Comparison of ENCODE assay signal across 9 cellular contexts in genomic region chr3:53219897-53220483, GRCh38. TPM values are rescaled to one million over a fixed set of nuclear protein-coding genes. Genes with fewer than 3 reads are reported as not detected.
DNase-seq lines count a peak whose midpoint lies in the region; ATAC-seq, FAIRE-seq and TF ChIP-seq lines count a peak whose summit lies in the region.
"Had no signal": no experiment of that assay in that cellular context is flagged by ENCODE, and none has a peak within 500 bp of the region (broad histone marks: within the 10 kb centered on the region; RNA-seq: fewer than 3 reads in every experiment).

No MANE protein-coding gene starts in this region.

- peak; percentile 87 for TF ChIP-seq RAD21 in IMR-90 (IDR thresholded peaks at IDR 0.05; ENCODE audit: low read length)

- no peak overlapping the region for H4K91ac ChIP-seq in IMR-90 (ENCODE audit: insufficient read depth, low read depth, low read length)
- H4K91ac ChIP-seq in neuronal stem cell (ENCODE audit: low read depth, low read length, poor library complexity): no peak overlapping the region

- dilution Hi-C loops in IMR-90 (cut with HindIII; ENCODE audit: low sequenced_read_pairs, unreplicated experiment): no loop called here

- peaks cover 0 to 4% (median 2%) of the 10 kb centered on the region in 4 donors for H3K4me1 Mint-ChIP-seq in CD4-positive, CD25-positive, alpha-beta regulatory T cell

- no peak overlapping the region for H3K23ac ChIP-seq in IMR-90 (ENCODE audit: low read depth, low read length)
- H3K23ac ChIP-seq in neuronal stem cell (ENCODE audit: low read depth, low read length, poor library complexity): no peak overlapping the region

- WGBS in IMR-90 (ENCODE audit: extremely low coverage in 2 of 2, insufficient read length in 1 of 2), 2 experiments: 81% methylated on average over 3 of the region's 10 CpGs; no CpG with 5 or more reads in 1 of the 2 experiments
- WGBS in neuronal stem cell (ENCODE audit: extremely low coverage in 2 of 2, insufficient read length in 2 of 2, insufficient replicate concordance in 1 of 2), 2 donors: no CpG with 5 or more reads among the region's 10 CpGs

- peaks cover 9% of the 10 kb centered on the region for H3K36me3 Mint-ChIP-seq in CD4-positive, CD25-positive, alpha-beta regulatory T cell

- H3K27me3 ChIP-seq in CD4-positive, CD25-positive, alpha-beta regulatory T cell (ENCODE audit: control insufficient read depth, insufficient read depth, low read length): no peaks in the 10 kb centered on the region
- H3K27me3 ChIP-seq in IMR-90 (ENCODE audit: control insufficient read depth, insufficient read depth, low read length): no peaks in the 10 kb centered on the region
- no peaks in the 10 kb centered on the region for H3K27me3 ChIP-seq in neuronal stem cell (ENCODE audit: control insufficient read depth in 3 of 3, insufficient read depth in 3 of 3, low read depth in 1 of 3, low read length in 3 of 3)

- H3K56ac ChIP-seq in IMR-90 (ENCODE audit: extremely low read depth, insufficient read depth, low read length): no peak overlapping the region

- no peak overlapping the region for H2BK20ac ChIP-seq in IMR-90 (ENCODE audit: low read depth, low read length)

- no peaks in the 10 kb centered on the region for H3K9me3 Mint-ChIP-seq in CD4-positive, CD25-positive, alpha-beta regulatory T cell

- peaks cover 14% of the 10 kb centered on the region for H3K36me3 ChIP-seq in CD4-positive, CD25-positive, alpha-beta regulatory T cell (ENCODE audit: control insufficient read depth, insufficient read depth, low read length)
- H3K36me3 ChIP-seq in IMR-90 (ENCODE audit: control insufficient read depth, insufficient read depth, low read length): peaks cover 25% of the 10 kb centered on the region
- H3K36me3 ChIP-seq in neuronal stem cell (replicated peaks in 1 of 2; ENCODE audit: control insufficient read depth in 2 of 2, insufficient read depth in 2 of 2, low read length in 2 of 2): peaks cover 23 to 27% of the 10 kb centered on the region in 2 donors

- CTCF ChIA-PET in IMR-90 (lab: Yijun Ruan, JAX): interaction anchor here (0.5 to 1.6 kb wide), 8 partner anchors 36 to 1321 kb away, joined by 3 to 4 read pairs (median 4); partner anchors contain the start of gene TKT

- H2BK5ac ChIP-seq in IMR-90 (ENCODE audit: low read depth, low read length, poor library complexity, severe bottlenecking) (no peak overlapping the region), neuronal stem cell (ENCODE audit: low read length) (no peak overlapping the region)

- H3K9ac ChIP-seq in IMR-90 (ENCODE audit: low read depth, low read length): no peak overlapping the region
- H3K9ac ChIP-seq in neuronal stem cell (ENCODE audit: low read depth, low read length, poor library complexity): no peak overlapping the region

- H3K18ac ChIP-seq in IMR-90 (ENCODE audit: low read depth, low read length): no peak overlapping the region
- H3K18ac ChIP-seq in neuronal stem cell (ENCODE audit: low read length): no peak overlapping the region

- H2AFZ ChIP-seq in IMR-90 (replicated peaks; ENCODE audit: low read length, poor library complexity) (peak overlapping the region; percentile 77), neuronal stem cell (ENCODE audit: low read length) (peak overlapping the region; percentile 86)

- H3K9me1 ChIP-seq in IMR-90 (ENCODE audit: insufficient read depth, low read length): 0 out of 2 replicates have a peak, but pooled peaks cover 4% of the 10 kb centered on the region

- no peak overlapping the region for H2BK12ac ChIP-seq in neuronal stem cell (ENCODE audit: low read length)

- peak; percentile 78 to 83 for ATAC-seq in CD4-positive, CD25-positive, alpha-beta regulatory T cell (ENCODE audit: low read depth in 2 of 2)
- ATAC-seq in GM19467 (IDR thresholded peaks at IDR 0.05; ENCODE audit: unreplicated experiment) (peak; percentile 76), IMR-90 (ENCODE audit: low read depth) (peak; percentile 95)

- peak; percentile 39; the same call in 1 of the 2 replicates for TF ChIP-seq POLR2A in IMR-90 (IDR thresholded peaks at IDR 0.05; ENCODE audit: low read depth, low read length)

- POLR2A ChIA-PET in IMR-90 (lab: Charles Lee; ENCODE audit: unreplicated experiment): no interaction called here

- H3K4me3 ChIP-seq in CD4-positive, CD25-positive, alpha-beta regulatory T cell (ENCODE audit: low read depth, low read length): no peak overlapping the region
- H3K4me3 ChIP-seq in IMR-90 (ENCODE audit: insufficient read depth, low read depth, low read length) (no peak overlapping the region), neuronal stem cell (ENCODE audit: low read length in 2 of 2) (no peak overlapping the region)

- TF ChIP-seq CTCF in IMR-90 (conservative IDR thresholded peaks at IDR 0.05; ENCODE audit: low read depth, low read length): peak; percentile 91

- no peaks in the 10 kb centered on the region for H3K9me3 ChIP-seq in CD4-positive, CD25-positive, alpha-beta regulatory T cell (ENCODE audit: control insufficient read depth in 2 of 2, low read length in 2 of 2)
- H3K9me3 ChIP-seq in IMR-90 (ENCODE audit: control insufficient read depth, insufficient read depth, low read length): no peaks in the 10 kb centered on the region
- H3K9me3 ChIP-seq in neuronal stem cell (replicated peaks in 1 of 2; ENCODE audit: control insufficient read depth in 2 of 2, insufficient read depth in 1 of 2, low read depth in 1 of 2, low read length in 2 of 2): no peaks in the 10 kb centered on the region

- in situ Hi-C loops in IMR-90 (cut with MboI; ENCODE audit: low sequenced_read_pairs): loop anchor here (25.0 kb wide), 1 partner anchor 492 kb away; no protein-coding TSS in a partner anchor

- H2AK9ac ChIP-seq in IMR-90 (replicated peaks; ENCODE audit: low read depth, low read length, poor library complexity): peak overlapping the region; percentile 73

- H3K4me2 ChIP-seq in IMR-90 (ENCODE audit: low read depth, low read length) (no peak overlapping the region), neuronal stem cell (ENCODE audit: insufficient read depth, low read length, poor library complexity, severe bottlenecking) (no peak overlapping the region)

- no peaks in the 10 kb centered on the region for H3K4me1 ChIP-seq in CD4-positive, CD25-positive, alpha-beta regulatory T cell (ENCODE audit: control insufficient read depth, insufficient read depth, low read length, poor library complexity, severe bottlenecking)
- H3K4me1 ChIP-seq in IMR-90 (ENCODE audit: control insufficient read depth, insufficient read depth, low read length): no peaks in the 10 kb centered on the region
- H3K4me1 ChIP-seq in neuronal stem cell (ENCODE audit: control insufficient read depth in 2 of 2, insufficient read depth in 1 of 2, low read depth in 1 of 2, low read length in 2 of 2): no peaks in the 10 kb centered on the region

- H3K27ac Mint-ChIP-seq in CD4-positive, CD25-positive, alpha-beta regulatory T cell: no peak overlapping the region

- BruUV-seq in IMR-90 (replicated peaks; lab: Mats Ljungman, UMichigan): no TSS peak

- H2BK15ac ChIP-seq in IMR-90 (ENCODE audit: low read depth, low read length) (no peak overlapping the region), neuronal stem cell (ENCODE audit: low read length) (no peak overlapping the region)

- peak; percentile 33 to 85 (median 62) for DNase-seq in CD4-positive, CD25-positive, alpha-beta regulatory T cell
- DNase-seq in IMR-90 (peak; percentile 72), RCC 7860 (ENCODE audit: low spot score) (peak; percentile 70), activated T-helper 1 cell treated with Interleukin-2 at 50 U/mL for 16 hours (ENCODE audit: low read depth) (peak; percentile 58), fibroblast of peridontal ligament (ENCODE audit: extremely low read depth) (peak; percentile 77), neuronal stem cell (ENCODE audit: low spot score) (peak; percentile 82), superior temporal gyrus (ENCODE audit: extremely low spot score) (peak; percentile 86)

- FAIRE-seq in RCC 7860 (lab: Jason Lieb, UNC): peak; percentile 66

- H3K27ac ChIP-seq in CD4-positive, CD25-positive, alpha-beta regulatory T cell (ENCODE audit: insufficient read depth, low read length, poor library complexity, severe bottlenecking): no peak overlapping the region
- H3K27ac ChIP-seq in IMR-90 (ENCODE audit: insufficient read depth, low read length) (no peak overlapping the region), neuronal stem cell (replicated peaks; ENCODE audit: low read length) (no peak overlapping the region)

- peaks cover 5% of the 10 kb centered on the region for H3K27me3 Mint-ChIP-seq in CD4-positive, CD25-positive, alpha-beta regulatory T cell
- H3K27me3 Mint-ChIP-seq: IgD-negative memory B cell had no signal

- H3K4ac ChIP-seq in IMR-90 (ENCODE audit: low read depth, low read length): no peak overlapping the region
- no peak overlapping the region for H3K4ac ChIP-seq in neuronal stem cell (ENCODE audit: low read length)

- no peak overlapping the region for H2BK120ac ChIP-seq in IMR-90 (ENCODE audit: low read depth, low read length)
- H2BK120ac ChIP-seq in neuronal stem cell (ENCODE audit: low read depth, low read length): no peak overlapping the region

- intact Hi-C loops in IMR-90 (cut with micrococcal nuclease): loop anchor here (1.0 to 5.0 kb wide), 2 partner anchors 77 to 490 kb away; no protein-coding TSS in a partner anchor

- H2AK5ac ChIP-seq in IMR-90 (ENCODE audit: low read depth, low read length) (no peak overlapping the region), neuronal stem cell (ENCODE audit: low read depth, low read length) (no peak overlapping the region)

- H4K5ac ChIP-seq in IMR-90 (ENCODE audit: low read depth, low read length): no peak overlapping the region

- no peaks in the 10 kb centered on the region; a peak in 1 of 4 replicates for H3K79me1 ChIP-seq in IMR-90 (ENCODE audit: low read depth in 1 of 2, low read length in 2 of 2)
- H3K79me1 ChIP-seq in neuronal stem cell (ENCODE audit: low read depth, low read length): no peaks in the 10 kb centered on the region

- H3K14ac ChIP-seq in IMR-90 (replicated peaks; ENCODE audit: low read depth, low read length) (no peak overlapping the region), neuronal stem cell (ENCODE audit: low read length) (no peak overlapping the region)

- H4K20me1 ChIP-seq in IMR-90 (ENCODE audit: insufficient read depth, low read length): no peaks in the 10 kb centered on the region

- H4K8ac ChIP-seq in IMR-90 (ENCODE audit: low read depth in 2 of 2, low read length in 2 of 2) (no peak overlapping the region), neuronal stem cell (ENCODE audit: low read depth, low read length) (no peak overlapping the region)

- H3K4me3 Mint-ChIP-seq in CD4-positive, CD25-positive, alpha-beta regulatory T cell: peak overlapping the region in 1 of 4 donors; percentile 47

RNA-seq across cellular contexts. Expression of gene TKT, which starts 35.8 kb away (rescaled TPM):
- 95.6 TPM for total RNA-seq in CD4-positive, CD25-positive, alpha-beta regulatory T cell
- polyA plus RNA-seq in CD4-positive, CD25-positive, alpha-beta regulatory T cell: 10 to 100 TPM; 59.0 to 76.2 (median 70.6) TPM
- total RNA-seq in IMR-90 (2012; rRNA removed): 301 and 349 TPM in 2 replicates
- polyA plus RNA-seq in IMR-90 (2012; rRNA removed): 280 and 325 TPM in 2 replicates
- polyA plus RNA-seq in IMR-90 (2012; cell fraction: cytosol; rRNA removed): 199 and 222 TPM in 2 replicates
- polyA plus RNA-seq in IMR-90 (2012; cell fraction: nucleus; rRNA removed; ENCODE audit: low replicate concordance): 167 and 314 TPM in 2 replicates
- 423 TPM for polyA plus RNA-seq in neuronal stem cell (2013, experiment 1 of 2)
- polyA plus RNA-seq in neuronal stem cell (2013, experiment 2 of 2): 428 TPM

RNA-seq across cellular contexts. Expression of gene PRKCD, which starts 59.0 kb away (rescaled TPM):
- total RNA-seq in CD4-positive, CD25-positive, alpha-beta regulatory T cell: 33.6 TPM
- 10 to 100 TPM; 13.6 to 21.2 (median 15.8) TPM for polyA plus RNA-seq in CD4-positive, CD25-positive, alpha-beta regulatory T cell
- total RNA-seq in IMR-90 (2012; rRNA removed): 3.3 and 4.3 TPM in 2 replicates
- polyA plus RNA-seq in IMR-90 (2012; rRNA removed): 19.0 TPM in 2 replicates
- polyA plus RNA-seq in IMR-90 (2012; cell fraction: cytosol; rRNA removed): 17.1 and 19.0 TPM in 2 replicates
- polyA plus RNA-seq in IMR-90 (2012; cell fraction: nucleus; rRNA removed; ENCODE audit: low replicate concordance): 26.5 and 37.5 TPM in 2 replicates
- 7.8 TPM for polyA plus RNA-seq in neuronal stem cell (2013, experiment 1 of 2)
- polyA plus RNA-seq in neuronal stem cell (2013, experiment 2 of 2): 7.9 TPM
